In genomic region chr12:119328111-119328510, GRCh38 we compare ENCODE assay signal across 9 cellular contexts. TPM values are rescaled to one million over a fixed set of nuclear protein-coding genes. Genes with fewer than 3 reads are reported as not detected.
DNase-seq lines count a peak whose midpoint lies in the region; ATAC-seq, FAIRE-seq and TF ChIP-seq lines count a peak whose summit lies in the region.
"Had no signal": no experiment of that assay in that cellular context is flagged by ENCODE, and none has a peak within 500 bp of the region (broad histone marks: within the 10 kb centered on the region; RNA-seq: fewer than 3 reads in every experiment).

No MANE protein-coding gene starts in this region.

- H4K20me1 ChIP-seq in DND-41 (ENCODE audit: insufficient read depth, low read length) (no peaks in the 10 kb centered on the region), HepG2 (ENCODE audit: insufficient read depth, low read length) (no peaks in the 10 kb centered on the region)

- no peak for FAIRE-seq in HepG2 (lab: Jason Lieb, UNC)

- in situ Hi-C loops in HepG2 (cut with HindIII; ENCODE audit: extremely low pct_ligation_motif_present, low pct_unique_long_range_greater_than_20kb): no loop called here

- no peaks in the 10 kb centered on the region for H3K4me1 Mint-ChIP-seq in CD14-positive monocyte

- TF ChIP-seq CTCF in DND-41 (IDR thresholded peaks at IDR 0.05; ENCODE audit: borderline replicate concordance, extremely low read depth, low read length, poor library complexity, severe bottlenecking) (peak; percentile 48), WERI-Rb-1 (IDR thresholded peaks at IDR 0.05; ENCODE audit: low read depth, low read length) (peak; percentile 72), HepG2 (CRISPR knock-in tag; IDR thresholded peaks at IDR 0.05) (peak; percentile 39), CD14-positive monocyte (IDR thresholded peaks at IDR 0.05) (no peak)

- H3K27ac ChIP-seq in DND-41 (ENCODE audit: low read length): no peak overlapping the region
- no peak overlapping the region for H3K27ac ChIP-seq in WERI-Rb-1
- H3K27ac ChIP-seq in HepG2 (ENCODE audit: extremely low read length, insufficient read depth, low read length): no peak overlapping the region

- no peaks in the 10 kb centered on the region for H3K36me3 Mint-ChIP-seq in CD14-positive monocyte

- peaks cover 2 to 7% (median 2%) of the 10 kb centered on the region in 3 donors for H3K27me3 Mint-ChIP-seq in CD14-positive monocyte (ENCODE audit: low read depth in 3 of 3)

- H3K4me2 ChIP-seq in DND-41 (ENCODE audit: insufficient read depth, low read length): no peak overlapping the region
- no peak overlapping the region for H3K4me2 ChIP-seq in HepG2 (ENCODE audit: low read depth, low read length)

- peak; percentile 9 for DNase-seq in DND-41
- DNase-seq in HT-29 (ENCODE audit: low spot score): peak; percentile 33
- peak; percentile 72 for DNase-seq in WERI-Rb-1
- DNase-seq in HepG2 (ENCODE audit: low spot score): peak; percentile 6
- no peak for DNase-seq in CD14-positive monocyte (ENCODE audit: low spot score)
- DNase-seq in ureter (ENCODE audit: low spot score): no peak
- DNase-seq: central memory CD4-positive, alpha-beta T cell had no signal

- no peak overlapping the region for H3K27ac Mint-ChIP-seq in CD14-positive monocyte

- H3K9ac ChIP-seq in DND-41 (ENCODE audit: low read depth, low read length) (no peak overlapping the region), HepG2 (ENCODE audit: insufficient read depth, low read depth, low read length) (no peak overlapping the region)

- H3K9me3 ChIP-seq in DND-41 (ENCODE audit: insufficient read depth, low read length, severe bottlenecking): no peaks in the 10 kb centered on the region
- no peaks in the 10 kb centered on the region for H3K9me3 ChIP-seq in WERI-Rb-1 (ENCODE audit: severe bottlenecking)
- no peaks in the 10 kb centered on the region for H3K9me3 ChIP-seq in HepG2 (ENCODE audit: low read length)

- WGBS in HepG2 (ENCODE audit: low lambda C conversion rate): 22% methylated on average over 3 of the region's 3 CpGs

- no peak for TF ChIP-seq POLR2A in HepG2 (IDR thresholded peaks at IDR 0.05; ENCODE audit: insufficient read depth in 1 of 2, low read depth in 2 of 2, low read length in 2 of 2)

- no peak overlapping the region for H2AFZ ChIP-seq in DND-41 (ENCODE audit: low read depth, low read length)
- H2AFZ ChIP-seq in HepG2 (ENCODE audit: low read length): no peak overlapping the region

- H3K36me3 ChIP-seq in DND-41 (ENCODE audit: insufficient read depth, low read length) (no peaks in the 10 kb centered on the region), WERI-Rb-1 (no peaks in the 10 kb centered on the region), HepG2 (replicated peaks in 1 of 2; ENCODE audit: control insufficient read depth in 1 of 2, insufficient read depth in 2 of 2, low read length in 2 of 2) (no peaks in the 10 kb centered on the region)

- POLR2A ChIA-PET in HepG2 (lab: Yijun Ruan, JAX): interaction anchor here (0.7 kb wide), 1 partner anchor 298 kb away, joined by 3 read pairs; no protein-coding TSS in a partner anchor

- no peak for TF ChIP-seq RAD21 in HepG2 (CRISPR knock-in tag; IDR thresholded peaks at IDR 0.05)

- intact Hi-C loops in HepG2 (cut with micrococcal nuclease; ENCODE audit: unreplicated experiment): no loop called here
- intact Hi-C loops in CD14-positive monocyte (cut with micrococcal nuclease): no loop called here

- no peak overlapping the region for H3K4me3 Mint-ChIP-seq in CD14-positive monocyte

- CTCF ChIA-PET in HepG2 (lab: Yijun Ruan, JAX; ENCODE audit: low intra/inter-chr PET ratio, low total read pairs): no interaction called here

- H3K79me2 ChIP-seq in DND-41 (ENCODE audit: insufficient read depth, low read length) (no peaks in the 10 kb centered on the region), HepG2 (ENCODE audit: insufficient read depth, low read length) (no peaks in the 10 kb centered on the region)

- H3K9me3 Mint-ChIP-seq in CD14-positive monocyte: peaks cover 0 to 10% (median 2%) of the 10 kb centered on the region in 7 donors

- ATAC-seq in DND-41 (ENCODE audit: insufficient read depth, low read depth): peak; percentile 45; the same call in 1 of the 3 replicates
- ATAC-seq in HepG2: peak; percentile 81
- no peak for ATAC-seq in GM18868 (IDR thresholded peaks at IDR 0.05; ENCODE audit: unreplicated experiment)
- no peak for ATAC-seq in HG03354 (IDR thresholded peaks at IDR 0.05; ENCODE audit: poor library complexity, severe bottlenecking, unreplicated experiment)

- no TSS peak for BruUV-seq in HepG2 (replicated peaks; lab: Mats Ljungman, UMichigan)

- TF ChIP-seq EP300 in HepG2 (IDR thresholded peaks at IDR 0.05; ENCODE audit: low read depth in 2 of 2, low read length in 2 of 2) (no peak), HepG2 (CRISPR knock-in tag; IDR thresholded peaks at IDR 0.05; ENCODE audit: borderline replicate concordance) (no peak)

- no peaks in the 10 kb centered on the region for H3K4me1 ChIP-seq in DND-41 (ENCODE audit: insufficient read depth, low read length)
- H3K4me1 ChIP-seq in HepG2 (ENCODE audit: insufficient read depth, low read length): no peaks in the 10 kb centered on the region

- no peak overlapping the region for H3K4me3 ChIP-seq in DND-41 (ENCODE audit: low read depth in 1 of 2, low read length in 2 of 2)
- H3K4me3 ChIP-seq in WERI-Rb-1 (ENCODE audit: low read depth, low read length): no peak overlapping the region
- H3K4me3 ChIP-seq in HepG2 (replicated peaks in 1 of 3; ENCODE audit: insufficient read depth in 1 of 3, low read depth in 2 of 3, low read length in 3 of 3): no peak overlapping the region

- H3K27me3 ChIP-seq in DND-41 (ENCODE audit: insufficient read depth, low read length, poor library complexity): no peaks in the 10 kb centered on the region
- no peaks in the 10 kb centered on the region for H3K27me3 ChIP-seq in WERI-Rb-1 (ENCODE audit: insufficient read depth, low read depth, severe bottlenecking)
- H3K27me3 ChIP-seq in HepG2 (ENCODE audit: control insufficient read depth in 1 of 2, insufficient read depth in 2 of 2, low read length in 2 of 2): no peaks in the 10 kb centered on the region

TF ChIP-seq in HepG2, 621 proteins besides CTCF, POLR2A, EP300 and RAD21:
- TF ChIP-seq STAG1 (CRISPR knock-in tag; IDR thresholded peaks at IDR 0.05): peak; percentile 44
- TF ChIP-seq PRDM15 (CRISPR knock-in tag; IDR thresholded peaks at IDR 0.05): no peak
- TF ChIP-seq HNF4G (IDR thresholded peaks at IDR 0.05; ENCODE audit: borderline replicate concordance, low read depth, low read length): no peak
- TF ChIP-seq HNF4G (CRISPR knock-in tag; IDR thresholded peaks at IDR 0.05; ENCODE audit: borderline replicate concordance, low read depth): no peak

RNA-seq across cellular contexts. Expression of gene CCDC60, which starts 6.4 kb away (rescaled TPM):
- not detected in 2 replicates for total RNA-seq in HT-29 (2014; rRNA removed; shearing (Covaris generic))
- total RNA-seq in HepG2 (2016; rRNA removed; fragmentation: Illumina TruSeq; extraction: Trizol): not detected in 2 replicates
- not detected in 2 replicates for total RNA-seq in HepG2 (2016; cell fraction: cytosol; rRNA removed; fragmentation: Illumina TruSeq; extraction: Trizol; ENCODE audit: low read depth)
- not detected in 2 replicates for total RNA-seq in HepG2 (2016; cell fraction: insoluble cytoplasmic fraction; rRNA removed; fragmentation: Illumina TruSeq; extraction: Trizol)
- not detected in 2 replicates for total RNA-seq in HepG2 (2016; cell fraction: membrane; rRNA removed; fragmentation: Illumina TruSeq; extraction: Trizol)
- not detected in 2 replicates for total RNA-seq in HepG2 (2016; cell fraction: nucleus; rRNA removed; fragmentation: Illumina TruSeq; extraction: Trizol)
- polyA plus RNA-seq in HepG2 (2011; rRNA removed): not detected in 2 replicates
- polyA plus RNA-seq in HepG2 (2011; cell fraction: cytosol; rRNA removed): not detected in 2 replicates
- not detected in 2 replicates for polyA plus RNA-seq in HepG2 (2011; cell fraction: nucleus; rRNA removed)
- polyA plus RNA-seq in HepG2 (2012): not detected in 2 replicates
- not detected in 2 replicates for polyA plus RNA-seq in HepG2 (2016; cell fraction: cytosol; fragmentation: Illumina TruSeq; extraction: Trizol; ENCODE audit: low read depth)
- polyA plus RNA-seq in HepG2 (2016; cell fraction: insoluble cytoplasmic fraction; fragmentation: Illumina TruSeq; extraction: Trizol; ENCODE audit: low read depth): not detected in 2 replicates
- not detected in 2 replicates for polyA plus RNA-seq in HepG2 (2016; cell fraction: membrane; fragmentation: Illumina TruSeq; extraction: Trizol; ENCODE audit: low read depth)
- not detected in 2 replicates for polyA plus RNA-seq in HepG2 (2016; cell fraction: nucleus; fragmentation: Illumina TruSeq; extraction: Trizol; ENCODE audit: insufficient read depth, low read depth)
- polyA minus RNA-seq in HepG2 (2011; rRNA and poly(A)+ RNA removed; ENCODE audit: low replicate concordance): not detected in 2 replicates
- polyA minus RNA-seq in HepG2 (2011; cell fraction: cytosol; rRNA and poly(A)+ RNA removed): not detected in 2 replicates
- polyA minus RNA-seq in HepG2 (2011; cell fraction: nucleus; rRNA and poly(A)+ RNA removed): not detected in 2 replicates
- polyA plus RNA-seq in CD14-positive monocyte: not detected
- total RNA-seq in ureter: 4.8 TPM

Comparison
In these comparisons a context has a peak if more than half of its experiments do, and no peak if none do; other contexts are left out.
1. ATAC-seq: peak in DND-41 (single experiment) and HepG2 (single experiment); none in GM18868 (single experiment) and HG03354 (single experiment).
2. DNase-seq: peak in DND-41 (single experiment), HT-29 (single experiment), WERI-Rb-1 (single experiment) and HepG2 (single experiment); none in CD14-positive monocyte (single experiment) and ureter (single experiment).